18 cellular contexts compared by ENCODE assay signal in the genomic region with DNA sequence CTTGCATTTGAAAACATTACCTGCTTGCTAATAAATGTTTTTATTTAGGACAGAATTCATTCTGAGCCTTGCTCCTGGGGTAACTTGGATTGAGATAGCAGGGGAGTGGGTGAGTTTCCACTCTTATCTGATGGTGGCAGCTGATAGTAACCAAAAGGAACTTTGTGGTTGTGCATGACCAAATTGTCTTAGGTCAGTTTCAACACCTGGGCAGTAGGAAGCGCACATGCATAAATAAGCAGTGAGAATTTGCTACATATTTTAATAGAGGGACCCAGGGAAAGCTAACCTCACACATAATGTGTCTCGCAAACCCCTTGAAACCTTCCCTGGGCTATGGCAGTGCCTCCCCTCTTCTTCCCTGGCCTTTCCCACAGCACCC.
DNase-seq lines count a peak whose midpoint lies in the region; ATAC-seq, FAIRE-seq and TF ChIP-seq lines count a peak whose summit lies in the region.
"Had no signal": no experiment of that assay in that cellular context is flagged by ENCODE, and none has a peak within 500 bp of the region (broad histone marks: within the 10 kb centered on the region; RNA-seq: fewer than 3 reads in every experiment).

No MANE protein-coding gene starts in this region.

- H3K4me1 ChIP-seq in OCI-LY7 (ENCODE audit: insufficient read depth, low read length, poor library complexity, severe bottlenecking): peaks cover 68% of the 10 kb centered on the region

- ATAC-seq in HG02763 (IDR thresholded peaks at IDR 0.05; ENCODE audit: unreplicated experiment): peak; percentile 36
- ATAC-seq in HG02885 (IDR thresholded peaks at IDR 0.05; ENCODE audit: poor library complexity, unreplicated experiment): no peak
- no peak for ATAC-seq in omental fat pad (ENCODE audit: low FRiP score)
- ATAC-seq: HCT116; stimulated activated naive CD8-positive, alpha-beta T cell treated with anti-CD3 and anti-CD28 coated beads, Interleukin-15, Interleukin-2, amounts not matched to agents 100 U/mL and 50 U/mL, for 24 hours had no signal

- CTCF ChIA-PET in OCI-LY7 (lab: Charles Lee; ENCODE audit: unreplicated experiment): interaction anchor here (1.3 kb wide), 1 partner anchor 8 kb away, joined by 4 read pairs; no protein-coding TSS in a partner anchor

- no peaks in the 10 kb centered on the region for H4K20me1 ChIP-seq in OCI-LY7 (ENCODE audit: insufficient read depth, low read length)

- intact Hi-C loops in OCI-LY7 (cut with micrococcal nuclease; ENCODE audit: unreplicated experiment): loop anchor here (10.0 kb wide), 1 partner anchor 1328 kb away; the partner anchor contains the start of genes KIAA1143 and KIF15

- H3K36me3 ChIP-seq in OCI-LY7 (ENCODE audit: insufficient read depth, low read length): no peaks in the 10 kb centered on the region; the same call in 1 of the 2 replicates
- H3K36me3 ChIP-seq: SJSA1, WERI-Rb-1 had no signal

- no peaks in the 10 kb centered on the region for H3K79me2 ChIP-seq in OCI-LY7 (ENCODE audit: insufficient read depth, low read depth, low read length)

- no TSS peak for BruUV-seq in OCI-LY7 (replicated peaks; lab: Mats Ljungman, UMichigan)

- H3K4me2 ChIP-seq in OCI-LY7 (ENCODE audit: low read length): peak overlapping the region; percentile 63

- H3K9me2 ChIP-seq in OCI-LY7 (ENCODE audit: insufficient read depth, low read length): no peaks in the 10 kb centered on the region

- peak overlapping the region; percentile 19 for H3K4me3 ChIP-seq in OCI-LY7 (ENCODE audit: low read depth, low read length, poor library complexity, severe bottlenecking)
- H3K4me3 ChIP-seq: SJSA1 had no signal

- TF ChIP-seq CTCF in OCI-LY7 (conservative IDR thresholded peaks at IDR 0.05; ENCODE audit: low read length) (peak; percentile 22; the same call in 1 of the 2 replicates), omental fat pad (IDR thresholded peaks at IDR 0.05) (no peak)

- H3K27ac ChIP-seq in OCI-LY7 (ENCODE audit: low read depth, low read length, poor library complexity, severe bottlenecking) (peak overlapping the region; percentile 69), substantia nigra (ENCODE audit: low read depth, low read length, poor library complexity, severe bottlenecking) (no peak overlapping the region)
- H3K27ac ChIP-seq: SJSA1, WERI-Rb-1 had no signal

- POLR2A ChIA-PET in OCI-LY7 (lab: Charles Lee): interaction anchor here (0.6 to 1.3 kb wide), 3 partner anchors 154 to 1958 kb away, joined by 3 to 6 read pairs (median 3); no protein-coding TSS in a partner anchor

- peak; percentile 90 for DNase-seq in GF-D8 (lab: John Stamatoyannopoulos, UW)
- no peak for DNase-seq in GM19239 (ENCODE audit: insufficient read length, low spot score)
- peak; percentile 75 for DNase-seq in OCI-LY7 (ENCODE audit: low spot score)
- no peak for DNase-seq in SKM-1 treated with dmso at 0.1 percent for 144 hours (lab: John Stamatoyannopoulos, UW; ENCODE audit: unreplicated experiment)
- no peak for DNase-seq in substantia nigra (lab: John Stamatoyannopoulos, UW)
- DNase-seq in omental fat pad (ENCODE audit: low spot score): no peak
- DNase-seq: activated T-cell treated with anti-CD3 and anti-CD28 coated beads, Interleukin-2, amount 50 U/mL, for 24 hours; amygdala; dermis blood vessel endothelial cell; DMS79; NCI-H1417 treated with DMSO at 0.1 percent for 48 hours; NCI-H526 treated with DMSO at 0.1 percent for 48 hours; stimulated activated naive CD8-positive, alpha-beta T cell treated with anti-CD3 and anti-CD28 coated beads, Interleukin-15, Interleukin-2, amounts not matched to agents 100 U/mL and 50 U/mL, for 24 hours; WERI-Rb-1 had no signal

- peak; percentile 98 for FAIRE-seq in GM19239 (lab: Jason Lieb, UNC)

- peak overlapping the region; percentile 20; the same call in 1 of the 2 replicates for H2AFZ ChIP-seq in OCI-LY7 (ENCODE audit: low read length)

- H3K9me3 ChIP-seq in OCI-LY7 (ENCODE audit: low read length): peaks cover 11% of the 10 kb centered on the region; the same call in 1 of the 2 replicates
- H3K9me3 ChIP-seq: SJSA1 had no signal

Comparison
In these comparisons a context has a peak if more than half of its experiments do, and no peak if none do; other contexts are left out.
1. DNase-seq: peak in GF-D8 (single experiment) and OCI-LY7 (single experiment); none in GM19239 (single experiment), SKM-1 treated with dmso at 0.1 percent for 144 hours (single experiment), substantia nigra (0 of 49) and omental fat pad (single experiment).